12 cellular contexts compared by ENCODE assay signal in genomic region chrX:54359408-54359807, GRCh38. TPM values are rescaled to one million over a fixed set of nuclear protein-coding genes. Genes with fewer than 3 reads are reported as not detected.
DNase-seq lines count a peak whose midpoint lies in the region; ATAC-seq lines count a peak whose summit lies in the region.
"Had no signal": no experiment of that assay in that cellular context is flagged by ENCODE, and none has a peak within 500 bp of the region (broad histone marks: within the 10 kb centered on the region; RNA-seq: fewer than 3 reads in every experiment).

No MANE protein-coding gene starts in this region.

- H3K4me3 Mint-ChIP-seq in activated naive CD4-positive, alpha-beta T cell treated with anti-CD3 and anti-CD28 coated beads, Interleukin-2, amount 50 U/mL, for 24 hours, result peak overlapping the region; percentile 82
- peak overlapping the region; percentile 78 for H3K4me3 Mint-ChIP-seq in activated naive CD8-positive, alpha-beta T cell treated with anti-CD3 and anti-CD28 coated beads, Interleukin-2, amount 50 U/mL, for 24 hours
- H3K4me3 Mint-ChIP-seq in immature natural killer cell, result peak overlapping the region; percentile 56 to 85 (median 80)
- H3K4me3 Mint-ChIP-seq in stimulated activated naive B cell treated with anti-CD40 and anti-IgM and Interleukin-4, amounts not matched to agents 10 μg/mL and 1 μg/mL and 100 μg/mL, for 72 hours, result peak overlapping the region; percentile 85 to 93

- H3K36me3 Mint-ChIP-seq in activated naive CD4-positive, alpha-beta T cell treated with anti-CD3 and anti-CD28 coated beads, Interleukin-2, amount 50 U/mL, for 24 hours, result no peaks in the 10 kb centered on the region
- H3K36me3 Mint-ChIP-seq in activated naive CD8-positive, alpha-beta T cell treated with anti-CD3 and anti-CD28 coated beads, Interleukin-2, amount 50 U/mL, for 24 hours (ENCODE audit: low read depth), result no peaks in the 10 kb centered on the region
- H3K36me3 Mint-ChIP-seq in immature natural killer cell, result no peaks in the 10 kb centered on the region
- H3K36me3 Mint-ChIP-seq in stimulated activated naive B cell treated with anti-CD40 and anti-IgM and Interleukin-4, amounts not matched to agents 10 μg/mL and 1 μg/mL and 100 μg/mL, for 72 hours, result no peaks in the 10 kb centered on the region

- no peak for ATAC-seq in activated naive CD8-positive, alpha-beta T cell treated with anti-CD3 and anti-CD28 coated beads, Interleukin-2, amount 50 U/mL, for 24 hours
- no peak for ATAC-seq in stimulated activated naive B cell treated with anti-CD40 and anti-IgM and Interleukin-4, amounts not matched to agents 10 μg/mL and 1 μg/mL and 100 μg/mL, for 72 hours (replicated peaks)

- no peak overlapping the region for H3K27ac Mint-ChIP-seq in activated naive CD4-positive, alpha-beta T cell treated with anti-CD3 and anti-CD28 coated beads, Interleukin-2, amount 50 U/mL, for 24 hours
- peak overlapping the region; percentile 49 for H3K27ac Mint-ChIP-seq in activated naive CD8-positive, alpha-beta T cell treated with anti-CD3 and anti-CD28 coated beads, Interleukin-2, amount 50 U/mL, for 24 hours
- no peak overlapping the region for H3K27ac Mint-ChIP-seq in immature natural killer cell
- no peak overlapping the region for H3K27ac Mint-ChIP-seq in stimulated activated naive B cell treated with anti-CD40 and anti-IgM and Interleukin-4, amounts not matched to agents 10 μg/mL and 1 μg/mL and 100 μg/mL, for 72 hours
- H3K27ac Mint-ChIP-seq: dendritic cell treated with granulocyte-macrophage colony-stimulating factor and Interleukin-4, amounts not matched to agents 40 ng/mL and 50 ng/mL, for 4 days had no signal

- H3K9me3 Mint-ChIP-seq in activated naive CD4-positive, alpha-beta T cell treated with anti-CD3 and anti-CD28 coated beads, Interleukin-2, amount 50 U/mL, for 24 hours, result no peaks in the 10 kb centered on the region
- no peaks in the 10 kb centered on the region for H3K9me3 Mint-ChIP-seq in activated naive CD8-positive, alpha-beta T cell treated with anti-CD3 and anti-CD28 coated beads, Interleukin-2, amount 50 U/mL, for 24 hours
- H3K9me3 Mint-ChIP-seq in immature natural killer cell, result no peaks in the 10 kb centered on the region
- no peaks in the 10 kb centered on the region for H3K9me3 Mint-ChIP-seq in stimulated activated naive B cell treated with anti-CD40 and anti-IgM and Interleukin-4, amounts not matched to agents 10 μg/mL and 1 μg/mL and 100 μg/mL, for 72 hours
- H3K9me3 Mint-ChIP-seq: dendritic cell treated with granulocyte-macrophage colony-stimulating factor and Interleukin-4, amounts not matched to agents 40 ng/mL and 50 ng/mL, for 4 days had no signal

- DNase-seq in activated naive CD4-positive, alpha-beta T cell treated with Interleukin-2 at 50 U/mL for 16 hours, result no peak
- no peak for DNase-seq in activated naive CD8-positive, alpha-beta T cell treated with anti-CD3 and anti-CD28 coated beads, Interleukin-2, amount 50 U/mL, for 24 hours
- DNase-seq in immature natural killer cell, result no peak
- DNase-seq in stimulated activated naive B cell treated with anti-CD40 and anti-IgM and Interleukin-4, amounts not matched to agents 10 μg/mL and 1 μg/mL and 100 μg/mL, for 72 hours, result no peak
- no peak for DNase-seq in HPDE6-E6E7 (ENCODE audit: extremely low spot score)
- no peak for DNase-seq in superior temporal gyrus (ENCODE audit: extremely low spot score)
- no peak for DNase-seq in NCI-H2081 treated with DMSO at 0.1 percent for 48 hours (lab: John Stamatoyannopoulos, UW)
- DNase-seq: BE2C, HCEC 1CT, SW 1271 had no signal

- peaks cover 15% of the 10 kb centered on the region for H3K27me3 Mint-ChIP-seq in activated naive CD4-positive, alpha-beta T cell treated with anti-CD3 and anti-CD28 coated beads, Interleukin-2, amount 50 U/mL, for 24 hours
- H3K27me3 Mint-ChIP-seq in activated naive CD8-positive, alpha-beta T cell treated with anti-CD3 and anti-CD28 coated beads, Interleukin-2, amount 50 U/mL, for 24 hours, result peaks cover 36% of the 10 kb centered on the region
- H3K27me3 Mint-ChIP-seq in immature natural killer cell (ENCODE audit: low read depth in 3 of 3), result peaks cover 0 to 23% (median 13%) of the 10 kb centered on the region in 3 donors
- peaks cover 29 to 43% of the 10 kb centered on the region in 2 donors for H3K27me3 Mint-ChIP-seq in stimulated activated naive B cell treated with anti-CD40 and anti-IgM and Interleukin-4, amounts not matched to agents 10 μg/mL and 1 μg/mL and 100 μg/mL, for 72 hours

- peaks cover 17% of the 10 kb centered on the region for H3K4me1 Mint-ChIP-seq in activated naive CD4-positive, alpha-beta T cell treated with anti-CD3 and anti-CD28 coated beads, Interleukin-2, amount 50 U/mL, for 24 hours
- H3K4me1 Mint-ChIP-seq in activated naive CD8-positive, alpha-beta T cell treated with anti-CD3 and anti-CD28 coated beads, Interleukin-2, amount 50 U/mL, for 24 hours, result peaks cover 22% of the 10 kb centered on the region
- H3K4me1 Mint-ChIP-seq in immature natural killer cell, result peaks cover 14 to 20% of the 10 kb centered on the region in 2 donors
- peaks cover 9 to 22% of the 10 kb centered on the region in 2 donors for H3K4me1 Mint-ChIP-seq in stimulated activated naive B cell treated with anti-CD40 and anti-IgM and Interleukin-4, amounts not matched to agents 10 μg/mL and 1 μg/mL and 100 μg/mL, for 72 hours

RNA-seq across cellular contexts. Expression of gene WNK3, which starts 1.6 kb away (rescaled TPM):
- polyA plus RNA-seq in immature natural killer cell, result not detected
